ENCODE assay signal across 23 cellular contexts in the genomic region with DNA sequence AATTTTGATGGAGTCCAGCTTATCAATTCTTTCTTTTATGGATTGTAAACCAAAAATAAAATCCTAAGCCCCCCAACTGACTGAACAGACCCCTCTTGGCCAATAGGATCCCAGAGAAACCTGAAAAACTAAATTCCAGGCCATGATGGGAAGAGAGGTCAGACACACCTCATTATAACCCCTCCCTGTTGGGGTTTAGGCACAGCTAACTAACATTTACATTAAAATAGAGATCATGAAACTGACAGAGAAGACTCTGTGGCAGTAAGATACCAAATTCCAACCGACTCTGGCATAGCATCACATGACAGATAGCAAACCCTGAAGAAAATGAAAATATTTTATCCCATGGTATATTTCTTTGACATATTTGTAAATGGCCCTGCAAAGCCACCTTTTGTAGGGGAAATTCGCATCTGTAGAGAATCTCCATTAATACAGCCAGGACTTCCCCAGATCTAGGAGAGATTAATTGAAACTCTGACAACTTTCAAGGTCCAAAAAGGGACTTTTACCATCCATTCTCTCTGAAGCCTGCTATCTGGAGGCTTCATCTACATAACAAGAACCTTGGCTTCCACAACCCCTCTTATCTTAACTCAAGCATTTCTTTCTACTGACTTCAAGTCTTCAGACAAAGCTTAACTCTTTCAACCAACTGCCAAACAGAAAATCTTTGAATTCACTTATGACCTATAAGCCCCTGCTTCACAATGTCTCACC.
"Had no signal": no experiment of that assay in that cellular context is flagged by ENCODE, and none has a peak within 500 bp of the region (broad histone marks: within the 10 kb centered on the region; RNA-seq: fewer than 3 reads in every experiment).

No MANE protein-coding gene starts in this region.

- H3K9me3 Mint-ChIP-seq: activated T-cell treated with anti-CD3 and anti-CD28 coated beads, Interleukin-2, amount 50 U/mL, for 72 hours; dendritic cell treated with granulocyte-macrophage colony-stimulating factor and Interleukin-4, amounts not matched to agents 40 ng/mL and 50 ng/mL, for 4 days had no signal

- H3K27ac Mint-ChIP-seq: activated naive CD4-positive, alpha-beta T cell treated with anti-CD3 and anti-CD28 coated beads, Interleukin-2, amount 50 U/mL, for 24 hours; activated T-cell treated with anti-CD3 and anti-CD28 coated beads, Interleukin-2, amount 50 U/mL, for 72 hours; dendritic cell treated with granulocyte-macrophage colony-stimulating factor and Interleukin-4, amounts not matched to agents 40 ng/mL and 50 ng/mL, for 4 days; nephron; stimulated activated naive B cell treated with anti-CD40 and anti-IgM and Interleukin-4, amounts not matched to agents 10 μg/mL and 1 μg/mL and 100 μg/mL, for 72 hours; T-helper 17 cell had no signal

- H3K4me3 Mint-ChIP-seq: activated naive CD4-positive, alpha-beta T cell treated with anti-CD3 and anti-CD28 coated beads, Interleukin-2, amount 50 U/mL, for 24 hours; activated T-cell treated with anti-CD3 and anti-CD28 coated beads, Interleukin-2, amount 50 U/mL, for 72 hours; dendritic cell treated with granulocyte-macrophage colony-stimulating factor and Interleukin-4, amounts not matched to agents 40 ng/mL and 50 ng/mL, for 4 days; nephron; stimulated activated naive B cell treated with anti-CD40 and anti-IgM and Interleukin-4, amounts not matched to agents 10 μg/mL and 1 μg/mL and 100 μg/mL, for 72 hours; T-helper 17 cell had no signal

- DNase-seq: activated CD4-positive, alpha-beta T cell treated with anti-CD3 and anti-CD28 coated beads, Interleukin-2, amount 50 U/mL, for 4 hours; activated gamma-delta T cell; activated T-cell treated with anti-CD3 and anti-CD28 coated beads, Interleukin-2, amount 50 U/mL, for 72 hours; adrenal gland; effector CD8-positive, alpha-beta T cell; esophagus squamous epithelium; midbrain; nucleus accumbens; posterior cingulate gyrus; retina; spleen; stimulated activated naive B cell treated with anti-CD40 and anti-IgM and Interleukin-4, amounts not matched to agents 10 μg/mL and 1 μg/mL and 100 μg/mL, for 72 hours; T-helper 17 cell; upper lobe of right lung; WERI-Rb-1 had no signal

- H3K9me3 ChIP-seq: esophagus squamous epithelium, spleen, thoracic aorta, upper lobe of right lung had no signal

- FAIRE-seq: endothelial cell of umbilical vein, keratinocyte had no signal

- H3K4me1 ChIP-seq: adrenal gland, spleen, upper lobe of right lung had no signal

- H3K4me3 ChIP-seq: adrenal gland, cardiac muscle cell, esophagus squamous epithelium, spleen, thoracic aorta, upper lobe of right lung had no signal

- H3K36me3 ChIP-seq: adrenal gland, cardiac muscle cell, esophagus squamous epithelium, spleen, thoracic aorta, upper lobe of right lung, WERI-Rb-1 had no signal

- H3K4me1 Mint-ChIP-seq: activated naive CD4-positive, alpha-beta T cell treated with anti-CD3 and anti-CD28 coated beads, Interleukin-2, amount 50 U/mL, for 24 hours had no signal

- ATAC-seq: activated T-cell treated with anti-CD3 and anti-CD28 coated beads, Interleukin-2, amount 50 U/mL, for 72 hours; left lobe of liver; T-helper 17 cell; upper lobe of right lung had no signal

- H3K27me3 ChIP-seq: adrenal gland, cardiac muscle cell, upper lobe of right lung had no signal

- H3K27ac ChIP-seq: adrenal gland, cardiac muscle cell, esophagus squamous epithelium, spleen, upper lobe of right lung, WERI-Rb-1 had no signal

- H3K36me3 Mint-ChIP-seq: activated naive CD4-positive, alpha-beta T cell treated with anti-CD3 and anti-CD28 coated beads, Interleukin-2, amount 50 U/mL, for 24 hours; stimulated activated naive B cell treated with anti-CD40 and anti-IgM and Interleukin-4, amounts not matched to agents 10 μg/mL and 1 μg/mL and 100 μg/mL, for 72 hours had no signal
